Comparison of ENCODE assay signal across 18 cellular contexts in genomic region chr12:122942609-122943008, GRCh38. TPM values are rescaled to one million over a fixed set of nuclear protein-coding genes. Genes with fewer than 3 reads are reported as not detected.
DNase-seq lines count a peak whose midpoint lies in the region; ATAC-seq, FAIRE-seq and TF ChIP-seq lines count a peak whose summit lies in the region.
"Had no signal": no experiment of that assay in that cellular context is flagged by ENCODE, and none has a peak within 500 bp of the region (broad histone marks: within the 10 kb centered on the region; RNA-seq: fewer than 3 reads in every experiment).

No MANE protein-coding gene starts in this region.

- TF ChIP-seq POLR2A in gastroesophageal sphincter (IDR thresholded peaks at IDR 0.05) (no peak), stomach (IDR thresholded peaks at IDR 0.05) (no peak)

- peaks cover 0 to 52% (median 6%) of the 10 kb centered on the region in 3 donors for H3K4me1 ChIP-seq in gastroesophageal sphincter
- H3K4me1 ChIP-seq in stomach = peaks cover 30 to 59% (median 31%) of the 10 kb centered on the region in 4 donors

- H3K27ac ChIP-seq in gastroesophageal sphincter (peak overlapping the region in 3 of 4 donors; percentile 42 to 48 (median 43)), stomach (peak overlapping the region; percentile 3 to 69 (median 39))
- H3K27ac ChIP-seq: thoracic aorta had no signal

- in situ Hi-C loops in G401 (cut with HindIII; ENCODE audit: low sequenced_read_pairs) = no loop called here

- H3K9me3 ChIP-seq in gastroesophageal sphincter (no peaks in the 10 kb centered on the region), stomach (no peaks in the 10 kb centered on the region)
- H3K9me3 ChIP-seq: Caco-2, thoracic aorta had no signal

- H3K27me3 ChIP-seq in gastroesophageal sphincter = no peaks in the 10 kb centered on the region
- H3K27me3 ChIP-seq in stomach = no peaks in the 10 kb centered on the region

- TF ChIP-seq CTCF in gastroesophageal sphincter (IDR thresholded peaks at IDR 0.05) (no peak), stomach (IDR thresholded peaks at IDR 0.05) (no peak)

- 100% methylated on average over 1 of the region's 1 CpG for WGBS in gastroesophageal sphincter (ENCODE audit: low coverage in 1 of 2), 2 donors
- WGBS in stomach, 5 donors = 86 to 100% (median 93%) methylated on average over 1 of the region's 1 CpG

- TF ChIP-seq EP300 in gastroesophageal sphincter (IDR thresholded peaks at IDR 0.05) (no peak), stomach (IDR thresholded peaks at IDR 0.05) (no peak)

- FAIRE-seq in RCC 7860 (lab: Jason Lieb, UNC) = no peak
- FAIRE-seq: A204.1 had no signal

- H3K4me3 ChIP-seq in gastroesophageal sphincter = no peak overlapping the region
- H3K4me3 ChIP-seq in stomach = no peak overlapping the region
- H3K4me3 ChIP-seq: smooth muscle cell, thoracic aorta had no signal

- DNase-seq in NCI-H146 (lab: John Stamatoyannopoulos, UW) (peak; percentile 48), NCI-H146 treated with DMSO at 0.1 percent for 48 hours (lab: John Stamatoyannopoulos, UW; ENCODE audit: unreplicated experiment) (no peak), RCC 7860 (ENCODE audit: low spot score) (peak; percentile 10), stomach (no peak), G401 (ENCODE audit: low spot score) (no peak), posterior cingulate gyrus (no peak)
- DNase-seq: activated CD8-positive, alpha-beta memory T cell treated with anti-CD3 and anti-CD28 coated beads, Interleukin-2, amount 50 U/mL, for 4 hours; Caco-2; foreskin melanocyte; islet precursor cell; naive thymus-derived CD4-positive, alpha-beta T cell; NCI-H1417 treated with DMSO at 0.1 percent for 48 hours had no signal

- ATAC-seq in gastroesophageal sphincter (no peak), HG02973 (IDR thresholded peaks at IDR 0.05; ENCODE audit: unreplicated experiment) (no peak)
- ATAC-seq: naive thymus-derived CD4-positive, alpha-beta T cell; WTC11 had no signal

- peaks cover 0 to 9% of the 10 kb centered on the region in 2 donors for H3K36me3 ChIP-seq in gastroesophageal sphincter
- peaks cover 0 to 19% (median 2%) of the 10 kb centered on the region in 4 donors for H3K36me3 ChIP-seq in stomach
- H3K36me3 ChIP-seq: thoracic aorta had no signal

- intact Hi-C loops in stomach (cut with DNase I; ENCODE audit: low total_unique reads) (no loop called here), posterior cingulate gyrus (cut with DNase I) (no loop called here)

RNA-seq across cellular contexts. Expression of gene ABCB9, which starts 23.7 kb away (rescaled TPM):
- total RNA-seq in gastroesophageal sphincter (1 to 10 TPM; 2.3 to 8.4 (median 3.5) TPM), stomach (10 to 100 TPM in 1 of 5 donors, 1 to 10 TPM in 3, not detected in 1; 1.6 to 29.5 (median 3.6) TPM)
- polyA plus RNA-seq in stomach = 1 to 10 TPM; 1.2 to 2.5 (median 1.9) TPM
- 3.8 and 7.4 TPM in 2 replicates for total RNA-seq in G401 (2014; rRNA removed; shearing (Covaris generic))

RNA-seq across cellular contexts. Expression of gene OGFOD2, which starts 32.4 kb away (rescaled TPM):
- 10 to 100 TPM in 1 of 4 donors, 1 to 10 TPM in 3; 7.3 to 10.7 (median 8.3) TPM for total RNA-seq in gastroesophageal sphincter
- 10 to 100 TPM in 2 of 5 donors, 1 to 10 TPM in 3; 1.7 to 29.2 (median 8.9) TPM for total RNA-seq in stomach
- polyA plus RNA-seq in stomach = 10 to 100 TPM; 16.1 to 27.2 (median 18.9) TPM
- total RNA-seq in G401 (2014; rRNA removed; shearing (Covaris generic)) = 23.6 and 45.3 TPM in 2 replicates

RNA-seq across cellular contexts. Expression of gene ARL6IP4, which starts 37.9 kb away (rescaled TPM):
- total RNA-seq in gastroesophageal sphincter (100 to 1,000 TPM; 251 to 343 (median 302) TPM), stomach (100 to 1,000 TPM; 104 to 294 (median 181) TPM)
- 100 to 1,000 TPM; 321 to 432 (median 386) TPM for polyA plus RNA-seq in stomach
- total RNA-seq in G401 (2014; rRNA removed; shearing (Covaris generic)) = 315 and 347 TPM in 2 replicates

RNA-seq across cellular contexts. Expression of gene VPS37B, which starts 46.7 kb away (rescaled TPM):
- total RNA-seq in gastroesophageal sphincter (10 to 100 TPM; 23.4 to 47.4 (median 29.3) TPM), stomach (100 to 1,000 TPM in 1 of 5 donors, 10 to 100 TPM in 4; 13.4 to 105 (median 68.5) TPM)
- 10 to 100 TPM; 31.3 to 44.0 (median 37.1) TPM for polyA plus RNA-seq in stomach
- 38.3 and 53.4 TPM in 2 replicates for total RNA-seq in G401 (2014; rRNA removed; shearing (Covaris generic))

Comparison
In these comparisons a context has a peak if more than half of its experiments do, and no peak if none do; other contexts are left out.
1. DNase-seq: peak in NCI-H146 (single experiment) and RCC 7860 (single experiment); none in NCI-H146 treated with DMSO at 0.1 percent for 48 hours (single experiment), stomach (single experiment), G401 (single experiment) and posterior cingulate gyrus (0 of 10).